In the genomic region with DNA sequence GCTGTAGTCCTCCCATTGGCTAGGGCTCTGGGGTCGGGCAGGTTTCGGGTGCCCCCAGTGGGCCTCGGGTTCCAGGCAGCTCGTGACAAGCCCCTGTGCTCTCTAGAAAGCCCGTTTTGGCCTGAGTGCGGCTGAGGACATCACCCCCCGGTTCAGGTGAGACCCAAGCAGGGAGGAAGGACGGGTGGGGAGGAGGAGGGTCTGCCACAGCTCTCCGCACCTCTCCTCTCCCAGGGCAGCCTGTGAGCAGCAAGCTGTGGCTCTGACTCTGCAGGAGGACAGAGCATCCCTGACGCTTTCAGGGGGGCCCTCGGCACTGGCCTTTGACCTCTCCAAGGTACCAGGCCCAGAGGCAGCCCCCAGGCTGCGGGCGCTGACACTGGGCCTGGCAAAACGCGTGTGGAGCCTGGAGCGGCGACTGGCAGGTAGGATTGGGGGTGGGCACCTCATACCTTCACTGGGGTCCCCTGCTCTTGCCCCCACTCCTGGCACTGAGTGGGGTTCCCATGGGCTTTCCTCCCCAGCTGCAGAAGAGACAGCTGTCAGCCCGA, we compare ENCODE assay signal across 1 cellular context.
A peak's percentile ranks its signal among the peaks of the same experiment; 100 is the strongest.
TF ChIP-seq lines count a peak whose summit lies in the region.

No MANE protein-coding gene starts in this region.

TF ChIP-seq in HepG2, 621 proteins besides CTCF, POLR2A, EP300 and RAD21 (continues in another document):
- TF ChIP-seq ZNF225 (CRISPR knock-in tag; IDR thresholded peaks at IDR 0.05) (no peak), RXRB (CRISPR knock-in tag; IDR thresholded peaks at IDR 0.05; ENCODE audit: borderline replicate concordance) (no peak), TERF1 (CRISPR knock-in tag; IDR thresholded peaks at IDR 0.05) (no peak), ZNF253 (CRISPR knock-in tag; IDR thresholded peaks at IDR 0.05; ENCODE audit: borderline replicate concordance) (no peak), MTF2 (CRISPR knock-in tag; IDR thresholded peaks at IDR 0.05; ENCODE audit: borderline replicate concordance) (no peak), ZNF546 (CRISPR knock-in tag; conservative IDR thresholded peaks at IDR 0.05) (no peak), KLF15 (CRISPR knock-in tag; IDR thresholded peaks at IDR 0.05; ENCODE audit: borderline replicate concordance) (0 out of 2 replicates have a peak, but pooled peaks have one; percentile 1), ZNF713 (CRISPR knock-in tag; IDR thresholded peaks at IDR 0.05) (no peak), RAD51 (IDR thresholded peaks at IDR 0.05; ENCODE audit: borderline replicate concordance) (no peak), HIVEP1 (CRISPR knock-in tag; IDR thresholded peaks at IDR 0.05) (no peak), PAWR (CRISPR knock-in tag; IDR thresholded peaks at IDR 0.05; ENCODE audit: borderline replicate concordance) (no peak), ZNF720 (CRISPR knock-in tag; IDR thresholded peaks at IDR 0.05) (no peak), ZNF674 (CRISPR knock-in tag; IDR thresholded peaks at IDR 0.05; ENCODE audit: low read depth) (no peak), ZNF513 (CRISPR knock-in tag; conservative IDR thresholded peaks at IDR 0.05) (no peak), MTF1 (CRISPR knock-in tag; IDR thresholded peaks at IDR 0.05) (no peak), HNRNPK (IDR thresholded peaks at IDR 0.05; ENCODE audit: low read depth, low read length, poor library complexity, severe bottlenecking) (no peak), SNAI1 (CRISPR knock-in tag; IDR thresholded peaks at IDR 0.05; ENCODE audit: borderline replicate concordance) (no peak), ZMAT3 (CRISPR knock-in tag; conservative IDR thresholded peaks at IDR 0.05) (no peak), ZGPAT (CRISPR knock-in tag; IDR thresholded peaks at IDR 0.05) (no peak), NFE2L2 (IDR thresholded peaks at IDR 0.05; ENCODE audit: low read length) (no peak), ZNF687 (CRISPR knock-in tag; IDR thresholded peaks at IDR 0.05) (peak; percentile 50; the same call in 1 of the 2 replicates), ZNF263 (CRISPR knock-in tag; IDR thresholded peaks at IDR 0.05) (peak; percentile 93), RFX5 (IDR thresholded peaks at IDR 0.05; ENCODE audit: low read depth, low read length) (no peak), MAF1 (CRISPR knock-in tag; IDR thresholded peaks at IDR 0.05; ENCODE audit: borderline replicate concordance) (no peak), RBAK (CRISPR knock-in tag; IDR thresholded peaks at IDR 0.05) (no peak), MYPOP (CRISPR knock-in tag; IDR thresholded peaks at IDR 0.05) (no peak), KDM3A (CRISPR knock-in tag; IDR thresholded peaks at IDR 0.05; ENCODE audit: low read depth) (no peak), DRAP1 (CRISPR knock-in tag; IDR thresholded peaks at IDR 0.05) (no peak), HNRNPLL (IDR thresholded peaks at IDR 0.05; ENCODE audit: low read depth, low read length, poor library complexity, severe bottlenecking) (peak; percentile 18), ZNF775 (CRISPR knock-in tag; IDR thresholded peaks at IDR 0.05; ENCODE audit: borderline replicate concordance) (no peak), ZNF672 (CRISPR knock-in tag; IDR thresholded peaks at IDR 0.05) (no peak), ZNF605 (CRISPR knock-in tag; IDR thresholded peaks at IDR 0.05) (0 out of 2 replicates have a peak, but pooled peaks have one; percentile 2), THAP8 (CRISPR knock-in tag; IDR thresholded peaks at IDR 0.05; ENCODE audit: borderline replicate concordance) (no peak), KAT8 (CRISPR knock-in tag; IDR thresholded peaks at IDR 0.05) (no peak), GTF2F1 (IDR thresholded peaks at IDR 0.05; ENCODE audit: low read length) (no peak), MED1 (CRISPR knock-in tag; IDR thresholded peaks at IDR 0.05) (no peak), ZNF550 (CRISPR knock-in tag; IDR thresholded peaks at IDR 0.05; ENCODE audit: borderline replicate concordance) (no peak), FOXJ3 (CRISPR knock-in tag; IDR thresholded peaks at IDR 0.05; ENCODE audit: borderline replicate concordance) (no peak), SP5 (CRISPR knock-in tag; IDR thresholded peaks at IDR 0.05; ENCODE audit: borderline replicate concordance, low read depth) (no peak)
- TF ChIP-seq, protein P1, sequence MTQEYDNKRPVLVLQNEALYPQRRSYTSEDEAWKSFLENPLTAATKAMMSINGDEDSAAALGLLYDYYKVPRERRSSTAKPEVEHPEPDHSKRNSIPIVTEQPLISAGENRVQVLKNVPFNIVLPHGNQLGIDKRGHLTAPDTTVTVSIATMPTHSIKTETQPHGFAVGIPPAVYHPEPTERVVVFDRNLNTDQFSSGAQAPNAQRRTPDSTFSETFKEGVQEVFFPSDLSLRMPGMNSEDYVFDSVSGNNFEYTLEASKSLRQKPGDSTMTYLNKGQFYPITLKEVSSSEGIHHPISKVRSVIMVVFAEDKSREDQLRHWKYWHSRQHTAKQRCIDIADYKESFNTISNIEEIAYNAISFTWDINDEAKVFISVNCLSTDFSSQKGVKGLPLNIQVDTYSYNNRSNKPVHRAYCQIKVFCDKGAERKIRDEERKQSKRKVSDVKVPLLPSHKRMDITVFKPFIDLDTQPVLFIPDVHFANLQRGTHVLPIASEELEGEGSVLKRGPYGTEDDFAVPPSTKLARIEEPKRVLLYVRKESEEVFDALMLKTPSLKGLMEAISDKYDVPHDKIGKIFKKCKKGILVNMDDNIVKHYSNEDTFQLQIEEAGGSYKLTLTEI (CRISPR knock-in tag; conservative IDR thresholded peaks at IDR 0.05), result no peak
- TF ChIP-seq, protein P2, sequence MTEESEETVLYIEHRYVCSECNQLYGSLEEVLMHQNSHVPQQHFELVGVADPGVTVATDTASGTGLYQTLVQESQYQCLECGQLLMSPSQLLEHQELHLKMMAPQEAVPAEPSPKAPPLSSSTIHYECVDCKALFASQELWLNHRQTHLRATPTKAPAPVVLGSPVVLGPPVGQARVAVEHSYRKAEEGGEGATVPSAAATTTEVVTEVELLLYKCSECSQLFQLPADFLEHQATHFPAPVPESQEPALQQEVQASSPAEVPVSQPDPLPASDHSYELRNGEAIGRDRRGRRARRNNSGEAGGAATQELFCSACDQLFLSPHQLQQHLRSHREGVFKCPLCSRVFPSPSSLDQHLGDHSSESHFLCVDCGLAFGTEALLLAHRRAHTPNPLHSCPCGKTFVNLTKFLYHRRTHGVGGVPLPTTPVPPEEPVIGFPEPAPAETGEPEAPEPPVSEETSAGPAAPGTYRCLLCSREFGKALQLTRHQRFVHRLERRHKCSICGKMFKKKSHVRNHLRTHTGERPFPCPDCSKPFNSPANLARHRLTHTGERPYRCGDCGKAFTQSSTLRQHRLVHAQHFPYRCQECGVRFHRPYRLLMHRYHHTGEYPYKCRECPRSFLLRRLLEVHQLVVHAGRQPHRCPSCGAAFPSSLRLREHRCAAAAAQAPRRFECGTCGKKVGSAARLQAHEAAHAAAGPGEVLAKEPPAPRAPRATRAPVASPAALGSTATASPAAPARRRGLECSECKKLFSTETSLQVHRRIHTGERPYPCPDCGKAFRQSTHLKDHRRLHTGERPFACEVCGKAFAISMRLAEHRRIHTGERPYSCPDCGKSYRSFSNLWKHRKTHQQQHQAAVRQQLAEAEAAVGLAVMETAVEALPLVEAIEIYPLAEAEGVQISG (CRISPR knock-in tag; IDR thresholded peaks at IDR 0.05), result no peak
